Comparison of ENCODE assay signal across 24 cellular contexts in genomic region chr20:59046862-59047261, GRCh38. TPM values are rescaled to one million over a fixed set of nuclear protein-coding genes. Genes with fewer than 3 reads are reported as not detected.
"Had no signal": no experiment of that assay in that cellular context is flagged by ENCODE, and none has a peak within 500 bp of the region (broad histone marks: within the 10 kb centered on the region; RNA-seq: fewer than 3 reads in every experiment).

No MANE protein-coding gene starts in this region.

- H3K9me3 ChIP-seq: esophagus squamous epithelium, mucosa of descending colon, neutrophil, pancreas, suprapubic skin had no signal

- DNase-seq: effector CD8-positive, alpha-beta T cell; endodermal cell; erythroblast; esophagus squamous epithelium; foreskin melanocyte; kidney; mesenchymal stem cell; mucosa of descending colon; naive B cell; pancreas; retina; stimulated activated CD4-positive, alpha-beta T cell treated with anti-CD3 and anti-CD28 coated beads, Interleukin-2, amount 100 ng/mL, for 24 hours; stimulated activated CD4-positive, alpha-beta T cell treated with anti-CD3 and anti-CD28 coated beads, Interleukin-4, amount 100 ng/mL, for 24 hours; stimulated activated naive CD4-positive, alpha-beta T cell treated with Interleukin-2 at 50 U/mL for 16 hours had no signal

- H3K27ac ChIP-seq: esophagus squamous epithelium, neutrophil, pancreas, suprapubic skin had no signal

- H3K27me3 ChIP-seq: pancreas had no signal

- H3K4me3 ChIP-seq: esophagus squamous epithelium, mucosa of descending colon, pancreas, suprapubic skin had no signal

- H3K36me3 ChIP-seq: esophagus squamous epithelium, neutrophil, pancreas, suprapubic skin had no signal

- ATAC-seq: left lobe of liver; mucosa of descending colon; natural killer cell treated with Interleukin-12 subunit alpha and Interleukin-12 subunit beta and Interleukin-15 and Interleukin-18, amount 100 ng/mL, for 72 hours; pancreas; sciatic nerve; stimulated activated effector memory CD8-positive, alpha-beta T cell treated with anti-CD3 and anti-CD28 coated beads, Interleukin-12 subunit alpha, Interleukin-12 subunit beta, amount 100 ng/mL, for 72 hours had no signal

RNA-seq across cellular contexts. Expression of gene TUBB1, which starts 27.6 kb away (rescaled TPM):
- total RNA-seq: endodermal cell; kidney; lung microvascular endothelial cell; mesothelial cell of epicardium; mucosa of descending colon; natural killer cell treated with Interleukin-12 subunit alpha and Interleukin-12 subunit beta and Interleukin-15 and Interleukin-18, amount 100 ng/mL, for 72 hours; neural crest cell; pulmonary artery endothelial cell had no signal
